Comparison of ENCODE assay signal across 10 cellular contexts in genomic region chr2:69177063-69177771, GRCh38.
DNase-seq lines count a peak whose midpoint lies in the region; ATAC-seq, FAIRE-seq and TF ChIP-seq lines count a peak whose summit lies in the region.
"Had no signal": no experiment of that assay in that cellular context is flagged by ENCODE, and none has a peak within 500 bp of the region (broad histone marks: within the 10 kb centered on the region; RNA-seq: fewer than 3 reads in every experiment).

No MANE protein-coding gene starts in this region.

- WGBS in pancreas, 2 donors, result 66 to 73% methylated on average over 16 of the region's 16 CpGs

- peak; percentile 78 for ATAC-seq in SK-N-SH treated with all-trans-retinoic acid at 6 μM for 48 hours
- ATAC-seq in pancreas, result peak in 3 of 4 donors; percentile 51 to 72 (median 61)
- ATAC-seq in activated CD4-positive, CD25-positive, alpha-beta regulatory T cell treated with anti-CD3 and anti-CD28 coated beads, Interleukin-2, amount 50 U/mL, for 24 hours, result no peak
- ATAC-seq: GM12878 had no signal

- H3K4me3 ChIP-seq in pancreas, result no peak overlapping the region
- H3K4me3 ChIP-seq: GM12878 had no signal

- intact Hi-C loops in pancreas (cut with DNase I), result no loop called here

- DNase-seq in CD1c-positive myeloid dendritic cell (ENCODE audit: extremely low spot score) (peak; percentile 91), foreskin melanocyte (peak; percentile 76), pancreas (peak in 2 of 6 donors; percentile 13 to 54), NCI-H187 (lab: John Stamatoyannopoulos, UW) (no peak)
- DNase-seq in activated CD4-positive, CD25-positive, alpha-beta regulatory T cell treated with anti-CD3 and anti-CD28 coated beads, Interleukin-2, amount 50 U/mL, for 72 hours, result no peak
- DNase-seq in effector CD4-positive, alpha-beta T cell, result no peak
- DNase-seq: activated B cell treated with CpG ODN at 0.5 μM for 24 hours had no signal

- no peaks in the 10 kb centered on the region for H3K9me3 ChIP-seq in pancreas

- peak overlapping the region in 2 of 4 donors; percentile 45 to 69 for H3K27ac ChIP-seq in pancreas

- H3K4me1 ChIP-seq in pancreas, result no peaks in the 10 kb centered on the region

- TF ChIP-seq CTCF in pancreas (IDR thresholded peaks at IDR 0.05), result no peak

- H3K36me3 ChIP-seq in pancreas, result no peaks in the 10 kb centered on the region

- H3K27me3 ChIP-seq in pancreas, result no peaks in the 10 kb centered on the region

- no peak for FAIRE-seq in pancreas (lab: Jason Lieb, UNC)
- FAIRE-seq: GM12878 had no signal

TF ChIP-seq in SK-N-SH treated with all-trans-retinoic acid at 6 μM for 48 hours, 23 proteins besides CTCF, POLR2A, EP300 and RAD21:
- TF ChIP-seq GLIS3 (CRISPR knock-in tag; IDR thresholded peaks at IDR 0.05) (no peak), ZNF8 (CRISPR knock-in tag; IDR thresholded peaks at IDR 0.05) (no peak), BACH2 (CRISPR knock-in tag; IDR thresholded peaks at IDR 0.05; ENCODE audit: borderline replicate concordance) (no peak), ISL1 (CRISPR knock-in tag; IDR thresholded peaks at IDR 0.05) (peak; percentile 53), ZNF565 (CRISPR knock-in tag; conservative IDR thresholded peaks at IDR 0.05; ENCODE audit: low read depth) (no peak), ZFP30 (CRISPR knock-in tag; IDR thresholded peaks at IDR 0.05) (no peak), TOX (CRISPR knock-in tag; IDR thresholded peaks at IDR 0.05; ENCODE audit: borderline replicate concordance) (no peak), ZNF70 (CRISPR knock-in tag; IDR thresholded peaks at IDR 0.05) (no peak), TSHZ2 (CRISPR knock-in tag; IDR thresholded peaks at IDR 0.05) (no peak), CSRNP3 (CRISPR knock-in tag; IDR thresholded peaks at IDR 0.05) (no peak), CREB5 (CRISPR knock-in tag; IDR thresholded peaks at IDR 0.05; ENCODE audit: low read depth) (0 out of 2 replicates have a peak, but pooled peaks have one; percentile 19), OSR1 (CRISPR knock-in tag; IDR thresholded peaks at IDR 0.05) (no peak), ESRRG (CRISPR knock-in tag; IDR thresholded peaks at IDR 0.05) (no peak), ZFP3 (CRISPR knock-in tag; IDR thresholded peaks at IDR 0.05) (peak; percentile 64), CSDC2 (CRISPR knock-in tag; IDR thresholded peaks at IDR 0.05) (no peak), TCF4 (CRISPR knock-in tag; IDR thresholded peaks at IDR 0.05; ENCODE audit: borderline replicate concordance) (peak; percentile 54; the same call in 1 of the 2 replicates), ZC3H10 (CRISPR knock-in tag; IDR thresholded peaks at IDR 0.05) (no peak), ARNTL (CRISPR knock-in tag; IDR thresholded peaks at IDR 0.05; ENCODE audit: borderline replicate concordance, low read depth) (no peak), PATZ1 (CRISPR knock-in tag; IDR thresholded peaks at IDR 0.05; ENCODE audit: borderline replicate concordance) (no peak), PPARA (CRISPR knock-in tag; IDR thresholded peaks at IDR 0.05; ENCODE audit: borderline replicate concordance) (no peak), SNAI2 (CRISPR knock-in tag; IDR thresholded peaks at IDR 0.05) (peak; percentile 82; the same call in 1 of the 2 replicates), POU6F1 (CRISPR knock-in tag; IDR thresholded peaks at IDR 0.05; ENCODE audit: borderline replicate concordance, low read depth) (no peak), RARB (CRISPR knock-in tag; IDR thresholded peaks at IDR 0.05) (no peak)

Comparison
In these comparisons a context has a peak if more than half of its experiments do, and no peak if none do; other contexts are left out.
1. DNase-seq: peak in CD1c-positive myeloid dendritic cell (single experiment) and foreskin melanocyte (single experiment); none in activated CD4-positive, CD25-positive, alpha-beta regulatory T cell treated with anti-CD3 and anti-CD28 coated beads, Interleukin-2, amount 50 U/mL, for 72 hours (single experiment), effector CD4-positive, alpha-beta T cell (single experiment) and NCI-H187 (0 of 2).
2. ATAC-seq: peak in SK-N-SH treated with all-trans-retinoic acid at 6 μM for 48 hours (single experiment) and pancreas (3 of 4); none in activated CD4-positive, CD25-positive, alpha-beta regulatory T cell treated with anti-CD3 and anti-CD28 coated beads, Interleukin-2, amount 50 U/mL, for 24 hours (0 of 2).